In genomic region chr6:1310628-1311399, GRCh38 we compare ENCODE assay signal across 1 cellular context.
TF ChIP-seq lines count a peak whose summit lies in the region.

No MANE protein-coding gene starts in this region.

TF ChIP-seq in HepG2, 621 proteins besides CTCF, POLR2A, EP300 and RAD21 (continued from another document and continues in another):
- TF ChIP-seq ZNF570 (CRISPR knock-in tag; IDR thresholded peaks at IDR 0.05; ENCODE audit: borderline replicate concordance): 0 out of 2 replicates have a peak, but pooled peaks have one; percentile 6
- TF ChIP-seq ZNF17 (CRISPR knock-in tag; IDR thresholded peaks at IDR 0.05): no peak
- no peak for TF ChIP-seq ZNF737 (CRISPR knock-in tag; IDR thresholded peaks at IDR 0.05; ENCODE audit: borderline replicate concordance)
- no peak for TF ChIP-seq PBX2 (CRISPR knock-in tag; IDR thresholded peaks at IDR 0.05)
- TF ChIP-seq SOX6 (IDR thresholded peaks at IDR 0.05): no peak
- peak; percentile 60 for TF ChIP-seq SOX6 (CRISPR knock-in tag; IDR thresholded peaks at IDR 0.05)
- peak; percentile 24; the same call in 1 of the 2 replicates for TF ChIP-seq CCDC6 (CRISPR knock-in tag; IDR thresholded peaks at IDR 0.05)
- TF ChIP-seq HMGA1 (CRISPR knock-in tag; conservative IDR thresholded peaks at IDR 0.05): no peak
- TF ChIP-seq POLR2AphosphoS2 (IDR thresholded peaks at IDR 0.05; ENCODE audit: low read depth, low read length): peak; percentile 24; the same call in 1 of the 2 replicates
- TF ChIP-seq ZNF121 (CRISPR knock-in tag; IDR thresholded peaks at IDR 0.05): peak; percentile 50; the same call in 1 of the 2 replicates
- TF ChIP-seq NR2C2 (CRISPR knock-in tag; IDR thresholded peaks at IDR 0.05; ENCODE audit: borderline replicate concordance): peak; percentile 88
- peak; percentile 75 for TF ChIP-seq POGZ (CRISPR knock-in tag; IDR thresholded peaks at IDR 0.05)
- no peak for TF ChIP-seq ZNF274 (CRISPR knock-in tag; IDR thresholded peaks at IDR 0.05)
- 0 out of 2 replicates have a peak, but pooled peaks have one; percentile 19 for TF ChIP-seq RERE (CRISPR knock-in tag; IDR thresholded peaks at IDR 0.05; ENCODE audit: low read depth)
- no peak for TF ChIP-seq EEA1 (CRISPR knock-in tag; IDR thresholded peaks at IDR 0.05; ENCODE audit: borderline replicate concordance)
- TF ChIP-seq ZNF281 (CRISPR knock-in tag; IDR thresholded peaks at IDR 0.05; ENCODE audit: borderline replicate concordance): no peak
- no peak for TF ChIP-seq ZIK1 (CRISPR knock-in tag; IDR thresholded peaks at IDR 0.05; ENCODE audit: borderline replicate concordance, low read depth)
- TF ChIP-seq SP2 (CRISPR knock-in tag; IDR thresholded peaks at IDR 0.05): peak; percentile 52; the same call in 1 of the 2 replicates
- TF ChIP-seq PCBP2 (optimal IDR thresholded peaks at IDR 0.05; ENCODE audit: low read depth, low read length, poor library complexity, severe bottlenecking): no peak
- TF ChIP-seq POLR2AphosphoS5 (IDR thresholded peaks at IDR 0.05; ENCODE audit: low read depth, low read length): peak; percentile 69
- TF ChIP-seq ZNF83 (CRISPR knock-in tag; IDR thresholded peaks at IDR 0.05; ENCODE audit: borderline replicate concordance): no peak
- TF ChIP-seq ZFP41 (CRISPR knock-in tag; IDR thresholded peaks at IDR 0.05; ENCODE audit: borderline replicate concordance): no peak
- peak; percentile 87 for TF ChIP-seq MED8 (CRISPR knock-in tag; IDR thresholded peaks at IDR 0.05; ENCODE audit: insufficient replicate concordance)
- TF ChIP-seq MXI1 (IDR thresholded peaks at IDR 0.05; ENCODE audit: borderline replicate concordance, low read depth, low read length): 0 out of 3 replicates have a peak, but pooled peaks have one; percentile 48
- 0 out of 2 replicates have a peak, but pooled peaks have one; percentile 4 for TF ChIP-seq ZFP90 (CRISPR knock-in tag; IDR thresholded peaks at IDR 0.05; ENCODE audit: borderline replicate concordance)
- TF ChIP-seq ZUFSP (CRISPR knock-in tag; IDR thresholded peaks at IDR 0.05; ENCODE audit: borderline replicate concordance): no peak
- no peak for TF ChIP-seq SMAD9 (CRISPR knock-in tag; IDR thresholded peaks at IDR 0.05)
- TF ChIP-seq ZNF670 (CRISPR knock-in tag; IDR thresholded peaks at IDR 0.05; ENCODE audit: borderline replicate concordance): no peak
- peak; percentile 17; the same call in 1 of the 2 replicates for TF ChIP-seq ZMYM2 (CRISPR knock-in tag; IDR thresholded peaks at IDR 0.05)
- TF ChIP-seq GMEB1 (CRISPR knock-in tag; IDR thresholded peaks at IDR 0.05; ENCODE audit: borderline replicate concordance): no peak
- no peak for TF ChIP-seq MAF1 (CRISPR knock-in tag; IDR thresholded peaks at IDR 0.05; ENCODE audit: borderline replicate concordance)
- no peak; the same call in 1 of the 2 replicates for TF ChIP-seq ZNF512B (CRISPR knock-in tag; IDR thresholded peaks at IDR 0.05; ENCODE audit: borderline replicate concordance)
- no peak for TF ChIP-seq TP53 (CRISPR knock-in tag; conservative IDR thresholded peaks at IDR 0.05)
- TF ChIP-seq ZSCAN9 (CRISPR knock-in tag; IDR thresholded peaks at IDR 0.05; ENCODE audit: borderline replicate concordance): no peak
- TF ChIP-seq TIGD3 (CRISPR knock-in tag; IDR thresholded peaks at IDR 0.05; ENCODE audit: borderline replicate concordance): peak; percentile 13; the same call in 1 of the 2 replicates
- peak; percentile 80 for TF ChIP-seq UBTF (CRISPR knock-in tag; IDR thresholded peaks at IDR 0.05)
- TF ChIP-seq YEATS4 (CRISPR knock-in tag; IDR thresholded peaks at IDR 0.05; ENCODE audit: borderline replicate concordance): no peak; the same call in 1 of the 2 replicates
- no peak for TF ChIP-seq CERS6 (CRISPR knock-in tag; IDR thresholded peaks at IDR 0.05)
- no peak for TF ChIP-seq ZNF773 (CRISPR knock-in tag; IDR thresholded peaks at IDR 0.05; ENCODE audit: borderline replicate concordance)
- TF ChIP-seq ZFX (CRISPR knock-in tag; IDR thresholded peaks at IDR 0.05; ENCODE audit: low read depth): no peak
